Comparison of ENCODE assay signal across 1 cellular context in genomic region chr5:122353361-122353760, GRCh38. TPM values are rescaled to one million over a fixed set of nuclear protein-coding genes. Genes with fewer than 3 reads are reported as not detected.
"Had no signal": no experiment of that assay in that cellular context is flagged by ENCODE, and none has a peak within 500 bp of the region (broad histone marks: within the 10 kb centered on the region; RNA-seq: fewer than 3 reads in every experiment).

No MANE protein-coding gene starts in this region.

RNA-seq across cellular contexts. Expression of gene SNCAIP, which starts 41.3 kb away (rescaled TPM):
- polyA plus RNA-seq: naive thymus-derived CD4-positive, alpha-beta T cell had no signal
